ENCODE assay signal across 8 cellular contexts in the genomic region with DNA sequence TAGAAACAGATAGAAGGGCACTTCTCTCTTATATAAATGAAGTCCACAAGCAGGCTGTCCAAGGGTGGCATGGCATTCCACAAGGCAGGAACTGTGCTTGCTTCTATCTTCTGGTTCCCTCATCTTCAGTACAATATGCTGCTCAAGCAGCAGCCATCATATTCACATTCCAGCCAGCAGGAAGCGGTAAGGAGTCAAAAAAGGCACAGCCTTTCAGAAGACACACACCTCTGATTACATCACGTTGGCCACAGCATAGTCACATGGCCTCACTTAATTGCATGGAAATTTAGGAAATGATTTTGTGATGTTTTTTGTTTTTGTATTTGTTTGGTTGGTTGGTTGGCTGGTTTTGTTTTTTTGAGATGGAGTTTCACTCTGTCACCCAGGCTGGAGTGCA. TPM values are rescaled to one million over a fixed set of nuclear protein-coding genes. Genes with fewer than 3 reads are reported as not detected.
DNase-seq lines count a peak whose midpoint lies in the region; TF ChIP-seq lines count a peak whose summit lies in the region.
"Had no signal": no experiment of that assay in that cellular context is flagged by ENCODE, and none has a peak within 500 bp of the region (broad histone marks: within the 10 kb centered on the region; RNA-seq: fewer than 3 reads in every experiment).

No MANE protein-coding gene starts in this region.

- peak; percentile 58 for TF ChIP-seq CTCF in WERI-Rb-1 (IDR thresholded peaks at IDR 0.05; ENCODE audit: low read depth, low read length)
- TF ChIP-seq CTCF in osteocyte (IDR thresholded peaks at IDR 0.05), result peak; percentile 36
- no peak for TF ChIP-seq CTCF in nephron progenitor cell (IDR thresholded peaks at IDR 0.05)

- no peaks in the 10 kb centered on the region for H3K36me3 Mint-ChIP-seq in osteocyte (ENCODE audit: unreplicated experiment)
- H3K36me3 Mint-ChIP-seq in nephron progenitor cell (ENCODE audit: low read depth), result no peaks in the 10 kb centered on the region
- H3K36me3 Mint-ChIP-seq: T-cell had no signal

- peaks cover 13% of the 10 kb centered on the region for H3K4me1 Mint-ChIP-seq in osteocyte (ENCODE audit: unreplicated experiment)
- no peaks in the 10 kb centered on the region for H3K4me1 Mint-ChIP-seq in nephron progenitor cell
- H3K4me1 Mint-ChIP-seq: T-cell had no signal

- H3K27ac Mint-ChIP-seq in osteocyte (ENCODE audit: unreplicated experiment) (no peak overlapping the region), nephron progenitor cell (no peak overlapping the region)
- H3K27ac Mint-ChIP-seq: T-cell had no signal

- H3K4me3 Mint-ChIP-seq in osteocyte (ENCODE audit: unreplicated experiment) (no peak overlapping the region), nephron progenitor cell (no peak overlapping the region)
- H3K4me3 Mint-ChIP-seq: T-cell had no signal

- no peak overlapping the region for H3K4me3 ChIP-seq in WERI-Rb-1 (ENCODE audit: low read depth, low read length)
- H3K4me3 ChIP-seq: dorsolateral prefrontal cortex had no signal

- DNase-seq in DMS 273 (lab: John Stamatoyannopoulos, UW; ENCODE audit: unreplicated experiment) (peak; percentile 66), DMS 273 treated with DMSO at 0.1 percent for 48 hours (lab: John Stamatoyannopoulos, UW) (no peak), WERI-Rb-1 (peak; percentile 59), osteocyte (ENCODE audit: extremely low spot score, unreplicated experiment) (no peak), T1000 (lab: John Stamatoyannopoulos, UW) (no peak), nephron progenitor cell (no peak)
- DNase-seq: dorsolateral prefrontal cortex, T-cell had no signal

- H3K27me3 ChIP-seq in WERI-Rb-1 (ENCODE audit: insufficient read depth, low read depth, severe bottlenecking), result no peaks in the 10 kb centered on the region

- H3K27me3 Mint-ChIP-seq in osteocyte (ENCODE audit: unreplicated experiment), result peaks cover 31% of the 10 kb centered on the region
- H3K27me3 Mint-ChIP-seq in nephron progenitor cell (ENCODE audit: low read depth, poor library complexity), result peaks cover 12% of the 10 kb centered on the region

- H3K9me3 Mint-ChIP-seq in osteocyte (ENCODE audit: unreplicated experiment) (no peaks in the 10 kb centered on the region), nephron progenitor cell (peaks cover 35% of the 10 kb centered on the region)
- H3K9me3 Mint-ChIP-seq: T-cell had no signal

- H3K36me3 ChIP-seq in WERI-Rb-1, result no peaks in the 10 kb centered on the region

- H3K9me3 ChIP-seq in WERI-Rb-1 (ENCODE audit: severe bottlenecking), result no peaks in the 10 kb centered on the region

- H3K27ac ChIP-seq in WERI-Rb-1, result no peak overlapping the region
- H3K27ac ChIP-seq: dorsolateral prefrontal cortex had no signal

RNA-seq across cellular contexts. Expression of gene REM1, which starts 19.0 kb away (rescaled TPM):
- not detected in 2 replicates for total RNA-seq in osteocyte
- total RNA-seq: T-cell had no signal

RNA-seq across cellular contexts. Expression of gene DEFB124, which starts 19.2 kb away (rescaled TPM):
- not detected in 2 replicates for total RNA-seq in osteocyte
- total RNA-seq: dorsolateral prefrontal cortex, T-cell had no signal

RNA-seq across cellular contexts. Expression of gene HM13, which starts 20.1 kb away (rescaled TPM):
- total RNA-seq in osteocyte, result 173 and 203 TPM in 2 replicates

RNA-seq across cellular contexts. Expression of gene DEFB123, which starts 53.7 kb away (rescaled TPM):
- total RNA-seq in osteocyte, result not detected in 2 replicates
- total RNA-seq: dorsolateral prefrontal cortex, T-cell had no signal

Comparison
In these comparisons a context has a peak if more than half of its experiments do, and no peak if none do; other contexts are left out.
1. DNase-seq: peak in DMS 273 (single experiment) and WERI-Rb-1 (single experiment); none in DMS 273 treated with DMSO at 0.1 percent for 48 hours (single experiment), osteocyte (single experiment), T1000 (single experiment) and nephron progenitor cell (single experiment).